Comparison of ENCODE assay signal across 1 cellular context in the genomic region with DNA sequence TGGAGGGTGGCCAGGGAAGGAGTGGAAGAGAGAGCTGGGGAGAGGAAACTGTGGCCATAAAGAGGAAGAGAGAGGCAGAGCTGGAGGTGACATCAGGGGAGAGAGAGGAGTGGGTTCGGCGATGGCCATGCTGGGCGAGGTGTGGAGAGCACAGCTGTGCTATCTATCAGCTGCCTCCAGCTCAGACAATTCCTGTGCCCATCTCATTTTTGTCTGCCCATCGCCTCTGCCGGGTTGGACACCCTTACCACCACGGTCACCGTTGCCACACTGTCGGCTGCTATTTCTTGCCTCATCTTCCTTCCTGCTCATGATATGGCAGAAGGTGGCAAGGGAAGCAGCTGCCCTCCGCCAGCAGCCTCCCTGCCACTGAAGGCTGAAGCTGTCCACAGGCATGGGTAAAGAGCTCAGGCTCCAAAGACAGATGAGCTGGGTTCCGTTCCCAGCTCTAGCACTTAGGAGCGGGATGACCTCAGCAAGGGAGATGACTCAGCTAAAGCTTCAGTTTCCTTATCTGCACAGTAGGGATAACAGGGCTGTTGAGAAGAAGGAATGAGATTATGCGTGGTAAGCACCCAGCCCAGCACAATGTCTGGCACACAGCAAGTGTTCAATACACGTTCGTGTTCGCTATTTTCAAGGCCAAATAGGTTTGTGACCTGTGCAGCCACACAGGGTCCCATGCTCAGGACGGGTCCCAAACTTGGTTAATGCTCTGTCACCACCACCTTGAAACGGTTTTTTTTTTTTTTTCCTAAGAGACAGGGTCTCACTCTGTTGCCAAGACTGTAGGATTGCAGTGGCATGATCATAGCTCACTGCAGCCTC.
A peak's percentile ranks its signal among the peaks of the same experiment; 100 is the strongest.
TF ChIP-seq lines count a peak whose summit lies in the region.

No MANE protein-coding gene starts in this region.

TF ChIP-seq in K562, 482 proteins besides CTCF, POLR2A, EP300 and RAD21 (continues in another document):
- TF ChIP-seq, protein P1, sequence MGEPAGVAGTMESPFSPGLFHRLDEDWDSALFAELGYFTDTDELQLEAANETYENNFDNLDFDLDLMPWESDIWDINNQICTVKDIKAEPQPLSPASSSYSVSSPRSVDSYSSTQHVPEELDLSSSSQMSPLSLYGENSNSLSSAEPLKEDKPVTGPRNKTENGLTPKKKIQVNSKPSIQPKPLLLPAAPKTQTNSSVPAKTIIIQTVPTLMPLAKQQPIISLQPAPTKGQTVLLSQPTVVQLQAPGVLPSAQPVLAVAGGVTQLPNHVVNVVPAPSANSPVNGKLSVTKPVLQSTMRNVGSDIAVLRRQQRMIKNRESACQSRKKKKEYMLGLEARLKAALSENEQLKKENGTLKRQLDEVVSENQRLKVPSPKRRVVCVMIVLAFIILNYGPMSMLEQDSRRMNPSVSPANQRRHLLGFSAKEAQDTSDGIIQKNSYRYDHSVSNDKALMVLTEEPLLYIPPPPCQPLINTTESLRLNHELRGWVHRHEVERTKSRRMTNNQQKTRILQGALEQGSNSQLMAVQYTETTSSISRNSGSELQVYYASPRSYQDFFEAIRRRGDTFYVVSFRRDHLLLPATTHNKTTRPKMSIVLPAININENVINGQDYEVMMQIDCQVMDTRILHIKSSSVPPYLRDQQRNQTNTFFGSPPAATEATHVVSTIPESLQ (CRISPR knock-in tag; IDR thresholded peaks at IDR 0.05): 0 out of 2 replicates have a peak, but pooled peaks have one; percentile 68
- TF ChIP-seq NEUROD1 (IDR thresholded peaks at IDR 0.05; ENCODE audit: borderline replicate concordance, low read depth, low read length, partially characterized antibody) (peak; percentile 92), ZNF184 (CRISPR knock-in tag; IDR thresholded peaks at IDR 0.05) (no peak), RBFOX2 (IDR thresholded peaks at IDR 0.05; ENCODE audit: low read depth, low read length) (peak; percentile 86), CBFA2T2 (conservative IDR thresholded peaks at IDR 0.05) (peak; percentile 87), HNRNPLL (IDR thresholded peaks at IDR 0.05; ENCODE audit: low read depth, low read length, poor library complexity, severe bottlenecking) (no peak), GABPA (tag; conservative IDR thresholded peaks at IDR 0.05; ENCODE audit: low read depth) (peak; percentile 34), PHF21A (IDR thresholded peaks at IDR 0.05; ENCODE audit: borderline replicate concordance, low read depth) (peak; percentile 22; the same call in 1 of the 2 replicates), ZNF780A (CRISPR knock-in tag; IDR thresholded peaks at IDR 0.05) (no peak), EHMT2 (IDR thresholded peaks at IDR 0.05) (peak; percentile 75; the same call in 1 of the 2 replicates), THRAP3 (IDR thresholded peaks at IDR 0.05; ENCODE audit: borderline replicate concordance) (no peak), OTX1 (CRISPR knock-in tag; IDR thresholded peaks at IDR 0.05) (no peak), ERF (CRISPR knock-in tag; IDR thresholded peaks at IDR 0.05) (peak; percentile 95), ZNF584 (CRISPR knock-in tag; IDR thresholded peaks at IDR 0.05; ENCODE audit: low read depth) (peak; percentile 92), SP1 (CRISPR knock-in tag; IDR thresholded peaks at IDR 0.05) (peak; percentile 80), ZNF347 (CRISPR knock-in tag; IDR thresholded peaks at IDR 0.05; ENCODE audit: low read depth) (0 out of 2 replicates have a peak, but pooled peaks have one; percentile 57), MCM3 (IDR thresholded peaks at IDR 0.05) (no peak), MAZ (CRISPR knock-in tag; conservative IDR thresholded peaks at IDR 0.05 in 1 of 2, IDR thresholded peaks at IDR 0.05 in 1 of 2) (peak in 1 of 2 experiments; percentile 85; a peak in 3 of 4 replicates), ZNF77 (CRISPR knock-in tag; IDR thresholded peaks at IDR 0.05) (0 out of 2 replicates have a peak, but pooled peaks have one; percentile 32), CBX1 (IDR thresholded peaks at IDR 0.05; ENCODE audit: low read depth) (peak; percentile 32; the same call in 1 of the 2 replicates), ZNF75A (CRISPR knock-in tag; IDR thresholded peaks at IDR 0.05) (peak; percentile 18; the same call in 1 of the 2 replicates), HLTF (IDR thresholded peaks at IDR 0.05) (peak; percentile 67; the same call in 1 of the 2 replicates), ZNF274 (IDR thresholded peaks at IDR 0.05; ENCODE audit: borderline replicate concordance, low read depth, low read length) (no peak; the same call in 1 of the 2 replicates), DACH1 (IDR thresholded peaks at IDR 0.05; ENCODE audit: partially characterized antibody) (peak; percentile 27), DMBX1 (CRISPR knock-in tag; IDR thresholded peaks at IDR 0.05; ENCODE audit: borderline replicate concordance) (peak; percentile 84; the same call in 1 of the 2 replicates), SRSF9 (IDR thresholded peaks at IDR 0.05; ENCODE audit: borderline replicate concordance, low read depth, low read length) (no peak), FOXM1 (IDR thresholded peaks at IDR 0.05; ENCODE audit: low read depth) (peak; percentile 76), FOXM1 (CRISPR knock-in tag; IDR thresholded peaks at IDR 0.05; ENCODE audit: low read depth) (no peak), ZNF197 (CRISPR knock-in tag; IDR thresholded peaks at IDR 0.05; ENCODE audit: low read depth) (peak; percentile 92; the same call in 1 of the 2 replicates), BMI1 (IDR thresholded peaks at IDR 0.05; ENCODE audit: low read length) (no peak), GATA2 (CRISPR knock-in tag; IDR thresholded peaks at IDR 0.05) (peak; percentile 93), LEF1 (IDR thresholded peaks at IDR 0.05) (peak; percentile 92), ZNF431 (CRISPR knock-in tag; IDR thresholded peaks at IDR 0.05) (no peak; the same call in none of the 2 replicates), GTF2E2 (tag; IDR thresholded peaks at IDR 0.05) (peak; percentile 75; the same call in 1 of the 2 replicates), ZC3H11A (IDR thresholded peaks at IDR 0.05; ENCODE audit: low read depth, low read length) (no peak), FOXA1 (IDR thresholded peaks at IDR 0.05; ENCODE audit: borderline replicate concordance) (no peak), CCAR2 (IDR thresholded peaks at IDR 0.05; ENCODE audit: low read depth, low read length) (no peak), HMGN3 (IDR thresholded peaks at IDR 0.05; ENCODE audit: borderline replicate concordance, extremely low read depth, insufficient read length, low read depth, low read length) (no peak), PML (IDR thresholded peaks at IDR 0.05; ENCODE audit: low read length) (peak; percentile 90), PHF8 (IDR thresholded peaks at IDR 0.05; ENCODE audit: borderline replicate concordance, low read length) (peak; percentile 58; the same call in 1 of the 2 replicates), U2AF1 (optimal IDR thresholded peaks at IDR 0.05; ENCODE audit: low read depth, low read length) (no peak), KAT7 (CRISPR knock-in tag; IDR thresholded peaks at IDR 0.05; ENCODE audit: borderline replicate concordance) (peak; percentile 94; the same call in 1 of the 2 replicates), CREB1 (IDR thresholded peaks at IDR 0.05) (peak; percentile 61), CREB1 (CRISPR knock-in tag; IDR thresholded peaks at IDR 0.05) (peak; percentile 77), HDAC3 (IDR thresholded peaks at IDR 0.05; ENCODE audit: borderline replicate concordance, partially characterized antibody) (peak; percentile 77), ZNF589 (CRISPR knock-in tag; IDR thresholded peaks at IDR 0.05; ENCODE audit: low read depth) (peak; percentile 95), ZNF41 (CRISPR knock-in tag; conservative IDR thresholded peaks at IDR 0.05) (peak; percentile 60), YY1 (IDR thresholded peaks at IDR 0.05; ENCODE audit: borderline replicate concordance in 1 of 3, control insufficient read depth in 1 of 3, extremely low read depth in 1 of 3, insufficient read depth in 3 of 3, insufficient read length in 1 of 3, insufficient replicate concordance in 2 of 3, low read depth in 1 of 3, low read length in 2 of 3) (no peak), ZNF175 (CRISPR knock-in tag; IDR thresholded peaks at IDR 0.05; ENCODE audit: low read depth) (peak; percentile 94)
- TF ChIP-seq, protein P2, sequence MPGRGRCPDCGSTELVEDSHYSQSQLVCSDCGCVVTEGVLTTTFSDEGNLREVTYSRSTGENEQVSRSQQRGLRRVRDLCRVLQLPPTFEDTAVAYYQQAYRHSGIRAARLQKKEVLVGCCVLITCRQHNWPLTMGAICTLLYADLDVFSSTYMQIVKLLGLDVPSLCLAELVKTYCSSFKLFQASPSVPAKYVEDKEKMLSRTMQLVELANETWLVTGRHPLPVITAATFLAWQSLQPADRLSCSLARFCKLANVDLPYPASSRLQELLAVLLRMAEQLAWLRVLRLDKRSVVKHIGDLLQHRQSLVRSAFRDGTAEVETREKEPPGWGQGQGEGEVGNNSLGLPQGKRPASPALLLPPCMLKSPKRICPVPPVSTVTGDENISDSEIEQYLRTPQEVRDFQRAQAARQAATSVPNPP (IDR thresholded peaks at IDR 0.05; ENCODE audit: borderline replicate concordance, insufficient read depth, insufficient read length): no peak
- TF ChIP-seq, protein P3, sequence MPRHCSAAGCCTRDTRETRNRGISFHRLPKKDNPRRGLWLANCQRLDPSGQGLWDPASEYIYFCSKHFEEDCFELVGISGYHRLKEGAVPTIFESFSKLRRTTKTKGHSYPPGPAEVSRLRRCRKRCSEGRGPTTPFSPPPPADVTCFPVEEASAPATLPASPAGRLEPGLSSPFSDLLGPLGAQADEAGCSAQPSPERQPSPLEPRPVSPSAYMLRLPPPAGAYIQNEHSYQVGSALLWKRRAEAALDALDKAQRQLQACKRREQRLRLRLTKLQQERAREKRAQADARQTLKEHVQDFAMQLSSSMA (CRISPR knock-in tag; IDR thresholded peaks at IDR 0.05): peak; percentile 75; the same call in 1 of the 2 replicates
- TF ChIP-seq, protein P4, sequence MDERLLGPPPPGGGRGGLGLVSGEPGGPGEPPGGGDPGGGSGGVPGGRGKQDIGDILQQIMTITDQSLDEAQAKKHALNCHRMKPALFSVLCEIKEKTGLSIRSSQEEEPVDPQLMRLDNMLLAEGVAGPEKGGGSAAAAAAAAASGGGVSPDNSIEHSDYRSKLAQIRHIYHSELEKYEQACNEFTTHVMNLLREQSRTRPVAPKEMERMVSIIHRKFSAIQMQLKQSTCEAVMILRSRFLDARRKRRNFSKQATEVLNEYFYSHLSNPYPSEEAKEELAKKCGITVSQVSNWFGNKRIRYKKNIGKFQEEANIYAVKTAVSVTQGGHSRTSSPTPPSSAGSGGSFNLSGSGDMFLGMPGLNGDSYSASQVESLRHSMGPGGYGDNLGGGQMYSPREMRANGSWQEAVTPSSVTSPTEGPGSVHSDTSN (CRISPR knock-in tag; IDR thresholded peaks at IDR 0.05; ENCODE audit: low read depth): no peak
- TF ChIP-seq, protein P4 (tag; conservative IDR thresholded peaks at IDR 0.05; ENCODE audit: low read depth): peak; percentile 72
- TF ChIP-seq, protein P5, sequence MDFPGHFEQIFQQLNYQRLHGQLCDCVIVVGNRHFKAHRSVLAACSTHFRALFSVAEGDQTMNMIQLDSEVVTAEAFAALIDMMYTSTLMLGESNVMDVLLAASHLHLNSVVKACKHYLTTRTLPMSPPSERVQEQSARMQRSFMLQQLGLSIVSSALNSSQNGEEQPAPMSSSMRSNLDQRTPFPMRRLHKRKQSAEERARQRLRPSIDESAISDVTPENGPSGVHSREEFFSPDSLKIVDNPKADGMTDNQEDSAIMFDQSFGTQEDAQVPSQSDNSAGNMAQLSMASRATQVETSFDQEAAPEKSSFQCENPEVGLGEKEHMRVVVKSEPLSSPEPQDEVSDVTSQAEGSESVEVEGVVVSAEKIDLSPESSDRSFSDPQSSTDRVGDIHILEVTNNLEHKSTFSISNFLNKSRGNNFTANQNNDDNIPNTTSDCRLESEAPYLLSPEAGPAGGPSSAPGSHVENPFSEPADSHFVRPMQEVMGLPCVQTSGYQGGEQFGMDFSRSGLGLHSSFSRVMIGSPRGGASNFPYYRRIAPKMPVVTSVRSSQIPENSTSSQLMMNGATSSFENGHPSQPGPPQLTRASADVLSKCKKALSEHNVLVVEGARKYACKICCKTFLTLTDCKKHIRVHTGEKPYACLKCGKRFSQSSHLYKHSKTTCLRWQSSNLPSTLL (IDR thresholded peaks at IDR 0.05): peak; percentile 57; the same call in 1 of the 2 replicates
- TF ChIP-seq, protein P6, sequence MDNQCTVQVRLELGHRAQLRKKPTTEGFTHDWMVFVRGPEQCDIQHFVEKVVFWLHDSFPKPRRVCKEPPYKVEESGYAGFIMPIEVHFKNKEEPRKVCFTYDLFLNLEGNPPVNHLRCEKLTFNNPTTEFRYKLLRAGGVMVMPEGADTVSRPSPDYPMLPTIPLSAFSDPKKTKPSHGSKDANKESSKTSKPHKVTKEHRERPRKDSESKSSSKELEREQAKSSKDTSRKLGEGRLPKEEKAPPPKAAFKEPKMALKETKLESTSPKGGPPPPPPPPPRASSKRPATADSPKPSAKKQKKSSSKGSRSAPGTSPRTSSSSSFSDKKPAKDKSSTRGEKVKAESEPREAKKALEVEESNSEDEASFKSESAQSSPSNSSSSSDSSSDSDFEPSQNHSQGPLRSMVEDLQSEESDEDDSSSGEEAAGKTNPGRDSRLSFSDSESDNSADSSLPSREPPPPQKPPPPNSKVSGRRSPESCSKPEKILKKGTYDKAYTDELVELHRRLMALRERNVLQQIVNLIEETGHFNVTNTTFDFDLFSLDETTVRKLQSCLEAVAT (IDR thresholded peaks at IDR 0.05): peak; percentile 64 to 79; a peak in 3 of 4 replicates
- TF ChIP-seq, protein P7, sequence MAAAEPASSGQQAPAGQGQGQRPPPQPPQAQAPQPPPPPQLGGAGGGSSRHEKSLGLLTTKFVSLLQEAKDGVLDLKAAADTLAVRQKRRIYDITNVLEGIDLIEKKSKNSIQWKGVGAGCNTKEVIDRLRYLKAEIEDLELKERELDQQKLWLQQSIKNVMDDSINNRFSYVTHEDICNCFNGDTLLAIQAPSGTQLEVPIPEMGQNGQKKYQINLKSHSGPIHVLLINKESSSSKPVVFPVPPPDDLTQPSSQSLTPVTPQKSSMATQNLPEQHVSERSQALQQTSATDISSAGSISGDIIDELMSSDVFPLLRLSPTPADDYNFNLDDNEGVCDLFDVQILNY (CRISPR knock-in tag; IDR thresholded peaks at IDR 0.05): no peak; the same call in 1 of the 2 replicates
